ENCODE assay signal across 20 cellular contexts in the genomic region with DNA sequence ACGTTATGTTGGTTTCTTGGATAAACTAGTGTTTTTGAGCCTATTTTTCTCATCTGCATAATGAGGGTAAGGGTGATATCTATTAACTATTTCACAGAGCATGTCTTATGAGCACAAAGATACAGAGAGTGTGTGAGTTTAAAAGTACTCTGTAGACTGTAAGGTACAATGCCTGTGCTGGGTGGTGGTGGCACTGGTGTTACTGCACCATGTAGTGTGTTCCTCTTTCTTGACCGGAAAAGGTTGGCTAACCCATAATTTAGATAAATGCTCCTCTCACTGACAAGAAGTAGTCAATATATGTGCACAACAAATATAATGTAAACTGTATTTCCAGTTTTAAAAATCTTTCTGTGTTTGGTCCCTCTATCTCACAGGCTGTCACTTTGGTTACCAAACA.
"Had no signal": no experiment of that assay in that cellular context is flagged by ENCODE, and none has a peak within 500 bp of the region (broad histone marks: within the 10 kb centered on the region; RNA-seq: fewer than 3 reads in every experiment).

No MANE protein-coding gene starts in this region.

- H3K9me3 ChIP-seq: lower lobe of right lung, pancreas, thyroid gland had no signal

- ATAC-seq: foreskin keratinocyte, left cardiac atrium, lower lobe of right lung, pancreas, right cardiac atrium had no signal

- H3K79me2 ChIP-seq: hepatocyte had no signal

- H3K4me3 ChIP-seq: hepatocyte, left ventricle myocardium inferior, lower lobe of right lung, pancreas, suprapubic skin, thyroid gland had no signal

- H2AFZ ChIP-seq: hepatocyte had no signal

- H3K36me3 ChIP-seq: left ventricle myocardium inferior, lower lobe of right lung, pancreas, suprapubic skin, thyroid gland had no signal

- H3K27ac ChIP-seq: foreskin keratinocyte, hepatocyte, left ventricle myocardium inferior, lower lobe of right lung, pancreas, suprapubic skin, thyroid gland had no signal

- H3K27me3 ChIP-seq: foreskin keratinocyte, hepatocyte, pancreas, suprapubic skin, thyroid gland had no signal

- H3K4me1 ChIP-seq: foreskin keratinocyte, left ventricle myocardium inferior, lower lobe of right lung, pancreas, thyroid gland had no signal

- DNase-seq: effector CD4-positive, alpha-beta T cell; endodermal cell; erythroblast; foreskin keratinocyte; kidney; left cardiac atrium; left ventricle myocardium inferior; lower lobe of right lung; midbrain; occipital lobe; pancreas; right cardiac atrium; small intestine; stimulated activated CD4-positive, alpha-beta T cell treated with anti-CD3 and anti-CD28 coated beads, Interleukin-12 subunit alpha, Interleukin-12 subunit beta, amount 100 ng/mL, for 4 hours; stimulated activated naive CD4-positive, alpha-beta T cell treated with Interleukin-2 at 50 U/mL for 16 hours; thyroid gland had no signal

- H3K4me2 ChIP-seq: hepatocyte had no signal

- FAIRE-seq: endothelial cell of umbilical vein, kidney, pancreas, small intestine, urothelium cell line had no signal
